Comparison of ENCODE assay signal across 9 cellular contexts in the genomic region with DNA sequence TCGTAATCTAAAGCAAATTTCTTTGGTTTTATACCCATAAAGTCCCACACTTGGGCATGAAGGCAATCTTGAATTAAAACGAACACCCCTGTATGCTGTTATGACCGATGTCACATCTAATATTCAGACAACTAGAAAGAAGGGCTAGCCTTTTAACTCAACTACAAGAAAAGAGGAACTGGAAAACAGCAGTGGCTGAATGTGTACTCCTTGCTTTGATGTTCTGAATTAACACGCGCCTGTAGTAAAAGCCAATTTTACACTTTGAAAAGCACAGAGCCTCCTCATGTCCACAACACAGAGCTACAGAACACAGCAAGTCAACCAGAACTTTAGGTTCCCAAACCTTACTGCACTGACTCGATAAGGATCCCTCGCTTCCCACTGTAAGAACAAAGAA.
DNase-seq lines count a peak whose midpoint lies in the region; ATAC-seq and TF ChIP-seq lines count a peak whose summit lies in the region.
"Had no signal": no experiment of that assay in that cellular context is flagged by ENCODE, and none has a peak within 500 bp of the region (broad histone marks: within the 10 kb centered on the region; RNA-seq: fewer than 3 reads in every experiment).

No MANE protein-coding gene starts in this region.

- H3K27ac Mint-ChIP-seq in H9: no peak overlapping the region
- H3K27ac Mint-ChIP-seq: T-helper 1 cell treated with Interleukin-12 subunit alpha and Interleukin-12 subunit beta and Interleukin-4 antibody, amounts not matched to agents 30 μg/mL and 1 μg/mL, for 36 hours had no signal

- H3K9ac ChIP-seq in H9 (ENCODE audit: extremely low read depth, insufficient read length, low read length): no peak overlapping the region

- DNase-seq in left ventricle myocardium inferior: no peak
- DNase-seq in left cardiac atrium: no peak
- peak; percentile 35 for DNase-seq in cerebellar cortex (ENCODE audit: low spot score)
- no peak for DNase-seq in upper lobe of left lung
- no peak for DNase-seq in HT-29 (ENCODE audit: low spot score)
- no peak for DNase-seq in activated gamma-delta T cell treated with Interleukin-2 at 50 U/mL for 16 hours
- no peak for DNase-seq in H9

- WGBS in upper lobe of left lung, 2 donors: 60 to 73% methylated on average over 7 of the region's 7 CpGs
- WGBS in H9 (ENCODE audit: extremely low coverage, insufficient read length, low lambda C conversion rate): no CpG with 5 or more reads among the region's 7 CpGs

- no peaks in the 10 kb centered on the region for H3K23me2 ChIP-seq in H9 (ENCODE audit: insufficient read length, low read depth, low read length, poor library complexity, severe bottlenecking)

- no peak overlapping the region for H2BK12ac ChIP-seq in H9 (ENCODE audit: insufficient read length, low read depth, low read length)

- H2BK120ac ChIP-seq in H9 (ENCODE audit: low read depth, low read length, poor library complexity, severe bottlenecking): no peak overlapping the region

- H2AFZ ChIP-seq in H9 (ENCODE audit: low read length): no peak overlapping the region

- H3K56ac ChIP-seq in H9 (ENCODE audit: insufficient read length, low read depth, low read length): no peak overlapping the region

- H3K9me3 Mint-ChIP-seq in H9: peaks cover 13% of the 10 kb centered on the region in 2 experiments

- H3K4me3 ChIP-seq in left ventricle myocardium inferior (peak overlapping the region; percentile 32), upper lobe of left lung (no peak overlapping the region)

- H2BK15ac ChIP-seq in H9 (ENCODE audit: low read depth, low read length): no peak overlapping the region

- no peak overlapping the region for H4K5ac ChIP-seq in H9 (ENCODE audit: insufficient read length, low read depth, low read length)

- TF ChIP-seq EP300 in upper lobe of left lung (IDR thresholded peaks at IDR 0.05): no peak

- H4K91ac ChIP-seq in H9 (ENCODE audit: insufficient read length, low read depth, low read length): no peak overlapping the region

- no peak overlapping the region for H2AK5ac ChIP-seq in H9 (ENCODE audit: insufficient read length, low read length)

- no peak overlapping the region for H2BK20ac ChIP-seq in H9 (ENCODE audit: low read depth, low read length, poor library complexity, severe bottlenecking)

- no peak overlapping the region for H3K18ac ChIP-seq in H9 (ENCODE audit: insufficient read length, low read depth, low read length)

- H3K4me3 Mint-ChIP-seq in H9: no peak overlapping the region
- H3K4me3 Mint-ChIP-seq: T-helper 1 cell treated with Interleukin-12 subunit alpha and Interleukin-12 subunit beta and Interleukin-4 antibody, amounts not matched to agents 30 μg/mL and 1 μg/mL, for 36 hours had no signal

- H3K27me3 ChIP-seq in left ventricle myocardium inferior (ENCODE audit: low read depth) (no peaks in the 10 kb centered on the region), upper lobe of left lung (no peaks in the 10 kb centered on the region), H9 (ENCODE audit: insufficient read depth, low read length) (no peaks in the 10 kb centered on the region)

- no peak overlapping the region for H3T11ph ChIP-seq in H9 (ENCODE audit: low read length)

- H3K14ac ChIP-seq in H9 (ENCODE audit: insufficient read depth, low read length): no peak overlapping the region

- no peak overlapping the region for H3K23ac ChIP-seq in H9 (ENCODE audit: insufficient read length, low read depth, low read length)

- H3K36me3 ChIP-seq in left ventricle myocardium inferior: no peaks in the 10 kb centered on the region
- no peaks in the 10 kb centered on the region for H3K36me3 ChIP-seq in upper lobe of left lung

- no peaks in the 10 kb centered on the region for H4K20me1 ChIP-seq in H9 (ENCODE audit: control insufficient read depth, insufficient read depth, insufficient read length)

- H2BK5ac ChIP-seq in H9 (ENCODE audit: insufficient read length, low read length): no peak overlapping the region

- no peaks in the 10 kb centered on the region; the same call in 1 of the 2 replicates for H3K27me3 Mint-ChIP-seq in H9 (ENCODE audit: low read depth)

- peak overlapping the region; percentile 83 for H3K27ac ChIP-seq in left ventricle myocardium inferior (replicated peaks)
- H3K27ac ChIP-seq in upper lobe of left lung: peak overlapping the region; percentile 13 to 66 (median 61)
- H3K27ac ChIP-seq in H9 (ENCODE audit: insufficient read length, low read depth, low read length): no peak overlapping the region

- H3K36me3 Mint-ChIP-seq in H9 (ENCODE audit: insufficient read depth in 1 of 3, low read depth in 3 of 3): peaks cover 10 to 13% (median 10%) of the 10 kb centered on the region in 3 experiments

- peaks cover 6% of the 10 kb centered on the region; the same call in 1 of the 2 replicates for H3K79me2 ChIP-seq in H9 (ENCODE audit: insufficient read depth, low read length)

- peaks cover 11% of the 10 kb centered on the region for H3K9me3 ChIP-seq in left ventricle myocardium inferior (replicated peaks)
- no peaks in the 10 kb centered on the region for H3K9me3 ChIP-seq in upper lobe of left lung
- no peaks in the 10 kb centered on the region for H3K9me3 ChIP-seq in H9 (ENCODE audit: control insufficient read depth, low read depth, low read length)

- intact Hi-C loops in left ventricle myocardium inferior (cut with micrococcal nuclease): no loop called here
- intact Hi-C loops in left cardiac atrium (cut with DNase I): no loop called here

- H3K4me1 ChIP-seq in left ventricle myocardium inferior (peaks cover 86% of the 10 kb centered on the region), upper lobe of left lung (peaks cover 27 to 57% (median 36%) of the 10 kb centered on the region in 4 donors), H9 (ENCODE audit: insufficient read depth, low read length) (no peaks in the 10 kb centered on the region; the same call in 1 of the 2 replicates)

- H3K4me1 Mint-ChIP-seq in H9: peaks cover 28 to 41% of the 10 kb centered on the region in 2 experiments

- peaks cover 3% of the 10 kb centered on the region for H3K79me1 ChIP-seq in H9 (ENCODE audit: insufficient read depth, low read depth, low read length, poor library complexity, severe bottlenecking)

- ATAC-seq in left cardiac atrium: no peak
- peak; percentile 83 for ATAC-seq in HG03432 (IDR thresholded peaks at IDR 0.05; ENCODE audit: unreplicated experiment)
- ATAC-seq in upper lobe of left lung (ENCODE audit: low FRiP score in 2 of 2): peak in 1 of 2 donors; percentile 25

- no peak overlapping the region for H3K4ac ChIP-seq in H9 (ENCODE audit: low read depth, low read length)

- TF ChIP-seq CTCF in left ventricle myocardium inferior (IDR thresholded peaks at IDR 0.05; ENCODE audit: borderline replicate concordance): no peak
- no peak for TF ChIP-seq CTCF in upper lobe of left lung (IDR thresholded peaks at IDR 0.05)
- TF ChIP-seq CTCF in H9 (conservative IDR thresholded peaks at IDR 0.05): no peak

- no peak overlapping the region for H4K8ac ChIP-seq in H9 (replicated peaks; ENCODE audit: insufficient read length, low read depth, low read length)

- no peak overlapping the region for H3K4me2 ChIP-seq in H9 (ENCODE audit: insufficient read depth, insufficient read length, low read length)

- TF ChIP-seq POLR2A in upper lobe of left lung (IDR thresholded peaks at IDR 0.05): no peak
